Comparison of ENCODE assay signal across 28 cellular contexts in genomic region chr20:57987659-57988058, GRCh38.
"Had no signal": no experiment of that assay in that cellular context is flagged by ENCODE, and none has a peak within 500 bp of the region (broad histone marks: within the 10 kb centered on the region; RNA-seq: fewer than 3 reads in every experiment).

No MANE protein-coding gene starts in this region.

- H3K9me3 Mint-ChIP-seq: activated CD4-positive, alpha-beta memory T cell treated with anti-CD3 and anti-CD28 coated beads for 36 hours; activated CD4-positive, alpha-beta T cell treated with anti-CD3 and anti-CD28 coated beads, Interleukin-2, amount 10 ng/mL, durations not matched to agents 24 days and 14 days; activated naive CD4-positive, alpha-beta T cell treated with anti-CD3 and anti-CD28 coated beads, Interleukin-2, amount 10 ng/mL, durations not matched to agents 7 days and 5 days; activated T-cell treated with anti-CD3 and anti-CD28 coated beads, Interleukin-2, amount 50 U/mL, for 24 hours; dendritic cell treated with granulocyte-macrophage colony-stimulating factor and Interleukin-4, amounts not matched to agents 40 ng/mL and 50 ng/mL, for 4 days; endodermal cell; nephron progenitor cell; stimulated activated memory B cell treated with anti-CD40 and anti-IgM and Interleukin-4, amounts not matched to agents 10 μg/mL and 1 μg/mL and 100 μg/mL, for 72 hours; stimulated activated naive CD8-positive, alpha-beta T cell treated with anti-CD3 and anti-CD28 coated beads, Interleukin-15, amount 100 ng/mL, for 72 hours had no signal

- H3K4me1 Mint-ChIP-seq: activated CD4-positive, alpha-beta T cell treated with anti-CD3 and anti-CD28 coated beads, Interleukin-2, amount 10 ng/mL, durations not matched to agents 24 days and 14 days; activated naive CD4-positive, alpha-beta T cell treated with anti-CD3 and anti-CD28 coated beads, Interleukin-2, amount 10 ng/mL, durations not matched to agents 7 days and 5 days; naive B cell; stimulated activated memory B cell treated with anti-CD40 and anti-IgM and Interleukin-4, amounts not matched to agents 10 μg/mL and 1 μg/mL and 100 μg/mL, for 72 hours; stimulated activated naive CD8-positive, alpha-beta T cell treated with anti-CD3 and anti-CD28 coated beads, Interleukin-15, amount 100 ng/mL, for 72 hours had no signal

- ATAC-seq: esophagus mucosa; heart right ventricle; left ventricle myocardium superior; sciatic nerve; stimulated activated memory B cell treated with anti-CD40 and anti-IgM and Interleukin-4, amounts not matched to agents 10 μg/mL and 1 μg/mL and 100 μg/mL, for 72 hours; stimulated activated naive CD8-positive, alpha-beta T cell treated with anti-CD3 and anti-CD28 coated beads, Interleukin-15, amount 100 ng/mL, for 72 hours had no signal

- H3K36me3 ChIP-seq: heart right ventricle, ovary, upper lobe of left lung had no signal

- H3K36me3 Mint-ChIP-seq: activated CD4-positive, alpha-beta memory T cell treated with anti-CD3 and anti-CD28 coated beads for 36 hours; activated naive CD4-positive, alpha-beta T cell treated with anti-CD3 and anti-CD28 coated beads, Interleukin-2, amount 10 ng/mL, durations not matched to agents 7 days and 5 days; naive B cell; stimulated activated memory B cell treated with anti-CD40 and anti-IgM and Interleukin-4, amounts not matched to agents 10 μg/mL and 1 μg/mL and 100 μg/mL, for 72 hours had no signal

- H3K9me3 ChIP-seq: heart right ventricle, ovary, upper lobe of left lung had no signal

- H3K27me3 ChIP-seq: heart right ventricle, ovary, upper lobe of left lung had no signal

- H3K4me3 ChIP-seq: heart right ventricle, ovary, skin epidermis, upper lobe of left lung had no signal

- H3K27ac Mint-ChIP-seq: activated CD4-positive, alpha-beta memory T cell treated with anti-CD3 and anti-CD28 coated beads for 36 hours; activated CD4-positive, alpha-beta T cell treated with anti-CD3 and anti-CD28 coated beads, Interleukin-2, amount 10 ng/mL, durations not matched to agents 24 days and 14 days; activated naive CD4-positive, alpha-beta T cell treated with anti-CD3 and anti-CD28 coated beads, Interleukin-2, amount 10 ng/mL, durations not matched to agents 7 days and 5 days; activated T-cell treated with anti-CD3 and anti-CD28 coated beads, Interleukin-2, amount 50 U/mL, for 24 hours; dendritic cell treated with granulocyte-macrophage colony-stimulating factor and Interleukin-4, amounts not matched to agents 40 ng/mL and 50 ng/mL, for 4 days; endodermal cell; nephron progenitor cell; progenitor cell of endocrine pancreas; stimulated activated memory B cell treated with anti-CD40 and anti-IgM and Interleukin-4, amounts not matched to agents 10 μg/mL and 1 μg/mL and 100 μg/mL, for 72 hours had no signal

- H3K4me1 ChIP-seq: upper lobe of left lung had no signal

- H3K27ac ChIP-seq: heart right ventricle, ovary, skin epidermis, upper lobe of left lung had no signal

- FAIRE-seq: astrocyte had no signal

- DNase-seq: activated CD4-positive, alpha-beta memory T cell treated with anti-CD3 and anti-CD28 coated beads for 36 hours; activated CD4-positive, alpha-beta T cell treated with anti-CD3 and anti-CD28 coated beads, Interleukin-2, amount 10 ng/mL, durations not matched to agents 24 days and 14 days; activated CD4-positive, CD25-positive, alpha-beta regulatory T cell treated with anti-CD3 and anti-CD28 coated beads, Interleukin-2, amount 50 U/mL, for 72 hours; activated CD8-positive, alpha-beta memory T cell treated with anti-CD3 and anti-CD28 coated beads, Interleukin-2, amount 50 U/mL, for 48 hours; activated gamma-delta T cell; activated naive CD4-positive, alpha-beta T cell treated with anti-CD3 and anti-CD28 coated beads, Interleukin-2, amount 10 ng/mL, durations not matched to agents 7 days and 5 days; activated T-cell treated with anti-CD3 and anti-CD28 coated beads, Interleukin-2, amount 50 U/mL, for 24 hours; amniotic stem cell; central memory CD4-positive, alpha-beta T cell; endodermal cell; foreskin fibroblast; heart right ventricle; left ventricle myocardium superior; naive B cell; nephron progenitor cell; ovary; stimulated activated CD4-positive, alpha-beta T cell treated with anti-CD3 and anti-CD28 coated beads, Interleukin-4, amount 100 ng/mL, for 24 hours; stimulated activated naive CD8-positive, alpha-beta T cell treated with anti-CD3 and anti-CD28 coated beads, Interleukin-15, amount 100 ng/mL, for 72 hours; substantia nigra; T-helper 2 cell; upper lobe of left lung had no signal

- H3K4me3 Mint-ChIP-seq: activated CD4-positive, alpha-beta memory T cell treated with anti-CD3 and anti-CD28 coated beads for 36 hours; activated CD4-positive, alpha-beta T cell treated with anti-CD3 and anti-CD28 coated beads, Interleukin-2, amount 10 ng/mL, durations not matched to agents 24 days and 14 days; activated naive CD4-positive, alpha-beta T cell treated with anti-CD3 and anti-CD28 coated beads, Interleukin-2, amount 10 ng/mL, durations not matched to agents 7 days and 5 days; activated T-cell treated with anti-CD3 and anti-CD28 coated beads, Interleukin-2, amount 50 U/mL, for 24 hours; dendritic cell treated with granulocyte-macrophage colony-stimulating factor and Interleukin-4, amounts not matched to agents 40 ng/mL and 50 ng/mL, for 4 days; endodermal cell; naive B cell; nephron progenitor cell; stimulated activated memory B cell treated with anti-CD40 and anti-IgM and Interleukin-4, amounts not matched to agents 10 μg/mL and 1 μg/mL and 100 μg/mL, for 72 hours; stimulated activated naive CD8-positive, alpha-beta T cell treated with anti-CD3 and anti-CD28 coated beads, Interleukin-15, amount 100 ng/mL, for 72 hours had no signal
